Comparison of ENCODE assay signal across 1 cellular context in the genomic region with DNA sequence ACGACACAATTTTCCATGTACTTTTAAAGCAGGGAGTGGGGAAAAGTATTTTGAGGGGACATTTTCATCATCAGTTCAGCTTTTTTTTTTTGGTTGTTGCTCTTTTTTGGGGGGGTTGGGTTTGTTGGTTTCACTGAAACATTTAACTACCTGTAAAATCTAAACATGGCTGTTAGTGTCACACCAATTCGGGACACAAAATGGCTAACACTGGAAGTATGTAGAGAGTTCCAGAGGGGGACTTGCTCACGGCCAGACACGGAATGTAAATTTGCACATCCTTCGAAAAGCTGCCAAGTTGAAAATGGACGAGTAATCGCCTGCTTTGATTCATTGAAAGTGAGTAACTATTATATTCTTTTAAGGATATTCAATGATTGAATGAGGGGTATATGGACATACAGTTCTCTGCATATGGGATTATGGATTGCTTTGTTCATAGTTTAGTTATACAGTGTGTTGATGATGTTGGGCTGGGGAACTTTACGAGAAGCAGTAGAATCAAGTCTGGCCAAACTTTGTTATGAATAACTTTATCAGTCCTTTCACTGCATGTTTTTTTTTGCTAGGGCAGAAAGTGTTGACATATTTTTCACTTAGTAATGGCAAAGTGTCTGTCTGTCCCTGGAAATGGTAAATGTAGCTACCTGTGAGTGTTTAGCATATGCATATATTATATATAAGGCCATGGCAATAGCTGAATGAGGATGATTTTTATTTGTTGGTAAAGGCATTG.
A peak's percentile ranks its signal among the peaks of the same experiment; 100 is the strongest.
TF ChIP-seq lines count a peak whose summit lies in the region.

No MANE protein-coding gene starts in this region.

TF ChIP-seq in liver, 16 proteins besides CTCF, POLR2A, EP300 and RAD21 (continued from another document):
- TF ChIP-seq, protein P1, sequence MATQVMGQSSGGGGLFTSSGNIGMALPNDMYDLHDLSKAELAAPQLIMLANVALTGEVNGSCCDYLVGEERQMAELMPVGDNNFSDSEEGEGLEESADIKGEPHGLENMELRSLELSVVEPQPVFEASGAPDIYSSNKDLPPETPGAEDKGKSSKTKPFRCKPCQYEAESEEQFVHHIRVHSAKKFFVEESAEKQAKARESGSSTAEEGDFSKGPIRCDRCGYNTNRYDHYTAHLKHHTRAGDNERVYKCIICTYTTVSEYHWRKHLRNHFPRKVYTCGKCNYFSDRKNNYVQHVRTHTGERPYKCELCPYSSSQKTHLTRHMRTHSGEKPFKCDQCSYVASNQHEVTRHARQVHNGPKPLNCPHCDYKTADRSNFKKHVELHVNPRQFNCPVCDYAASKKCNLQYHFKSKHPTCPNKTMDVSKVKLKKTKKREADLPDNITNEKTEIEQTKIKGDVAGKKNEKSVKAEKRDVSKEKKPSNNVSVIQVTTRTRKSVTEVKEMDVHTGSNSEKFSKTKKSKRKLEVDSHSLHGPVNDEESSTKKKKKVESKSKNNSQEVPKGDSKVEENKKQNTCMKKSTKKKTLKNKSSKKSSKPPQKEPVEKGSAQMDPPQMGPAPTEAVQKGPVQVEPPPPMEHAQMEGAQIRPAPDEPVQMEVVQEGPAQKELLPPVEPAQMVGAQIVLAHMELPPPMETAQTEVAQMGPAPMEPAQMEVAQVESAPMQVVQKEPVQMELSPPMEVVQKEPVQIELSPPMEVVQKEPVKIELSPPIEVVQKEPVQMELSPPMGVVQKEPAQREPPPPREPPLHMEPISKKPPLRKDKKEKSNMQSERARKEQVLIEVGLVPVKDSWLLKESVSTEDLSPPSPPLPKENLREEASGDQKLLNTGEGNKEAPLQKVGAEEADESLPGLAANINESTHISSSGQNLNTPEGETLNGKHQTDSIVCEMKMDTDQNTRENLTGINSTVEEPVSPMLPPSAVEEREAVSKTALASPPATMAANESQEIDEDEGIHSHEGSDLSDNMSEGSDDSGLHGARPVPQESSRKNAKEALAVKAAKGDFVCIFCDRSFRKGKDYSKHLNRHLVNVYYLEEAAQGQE (IDR thresholded peaks at IDR 0.05), result peak; percentile 11
- TF ChIP-seq YY1 (IDR thresholded peaks at IDR 0.05), result peak; percentile 82
- TF ChIP-seq, protein P2, sequence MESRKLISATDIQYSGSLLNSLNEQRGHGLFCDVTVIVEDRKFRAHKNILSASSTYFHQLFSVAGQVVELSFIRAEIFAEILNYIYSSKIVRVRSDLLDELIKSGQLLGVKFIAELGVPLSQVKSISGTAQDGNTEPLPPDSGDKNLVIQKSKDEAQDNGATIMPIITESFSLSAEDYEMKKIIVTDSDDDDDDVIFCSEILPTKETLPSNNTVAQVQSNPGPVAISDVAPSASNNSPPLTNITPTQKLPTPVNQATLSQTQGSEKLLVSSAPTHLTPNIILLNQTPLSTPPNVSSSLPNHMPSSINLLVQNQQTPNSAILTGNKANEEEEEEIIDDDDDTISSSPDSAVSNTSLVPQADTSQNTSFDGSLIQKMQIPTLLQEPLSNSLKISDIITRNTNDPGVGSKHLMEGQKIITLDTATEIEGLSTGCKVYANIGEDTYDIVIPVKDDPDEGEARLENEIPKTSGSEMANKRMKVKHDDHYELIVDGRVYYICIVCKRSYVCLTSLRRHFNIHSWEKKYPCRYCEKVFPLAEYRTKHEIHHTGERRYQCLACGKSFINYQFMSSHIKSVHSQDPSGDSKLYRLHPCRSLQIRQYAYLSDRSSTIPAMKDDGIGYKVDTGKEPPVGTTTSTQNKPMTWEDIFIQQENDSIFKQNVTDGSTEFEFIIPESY (IDR thresholded peaks at IDR 0.05), result no peak
TF ChIP-seq in liver: peak in this region for 2.
